9 cellular contexts compared by ENCODE assay signal in genomic region chr6:124961468-124961783, GRCh38. TPM values are rescaled to one million over a fixed set of nuclear protein-coding genes. Genes with fewer than 3 reads are reported as not detected.
DNase-seq lines count a peak whose midpoint lies in the region; ATAC-seq, FAIRE-seq and TF ChIP-seq lines count a peak whose summit lies in the region.
"Had no signal": no experiment of that assay in that cellular context is flagged by ENCODE, and none has a peak within 500 bp of the region (broad histone marks: within the 10 kb centered on the region; RNA-seq: fewer than 3 reads in every experiment).

No MANE protein-coding gene starts in this region.

- H3K27ac ChIP-seq in Peyer's patch, result peak overlapping the region; percentile 73 to 94 (median 87)

- no peaks in the 10 kb centered on the region for H3K9me3 Mint-ChIP-seq in neural crest cell

- peak overlapping the region; percentile 93 for H3K4me3 Mint-ChIP-seq in neural crest cell

- no peak overlapping the region for H3K27ac Mint-ChIP-seq in neural crest cell (ENCODE audit: unreplicated experiment)

- no peaks in the 10 kb centered on the region for H3K27me3 ChIP-seq in Peyer's patch

- no peaks in the 10 kb centered on the region for H3K9me3 ChIP-seq in Peyer's patch

- H3K36me3 Mint-ChIP-seq in neural crest cell (ENCODE audit: low read depth), result no peaks in the 10 kb centered on the region

- no peak for FAIRE-seq in GM19239 (lab: Jason Lieb, UNC)

- H3K27me3 Mint-ChIP-seq in neural crest cell (ENCODE audit: low read depth), result peaks cover 3% of the 10 kb centered on the region

- peak overlapping the region; percentile 81 for H3K4me3 ChIP-seq in AG09309 (ENCODE audit: control insufficient read depth, low read depth, low read length)
- H3K4me3 ChIP-seq in Peyer's patch, result peak overlapping the region; percentile 44 to 85 (median 68)
- H3K4me3 ChIP-seq in epithelial cell of esophagus (ENCODE audit: low read length), result peak overlapping the region; percentile 80

- no peak for TF ChIP-seq POLR2A in Peyer's patch (IDR thresholded peaks at IDR 0.05)

- no peaks in the 10 kb centered on the region for H3K36me3 ChIP-seq in Peyer's patch

- TF ChIP-seq CTCF in AG09309 (IDR thresholded peaks at IDR 0.05; ENCODE audit: control insufficient read depth, insufficient read depth, low read depth, low read length, missing control alignments) (no peak), Peyer's patch (IDR thresholded peaks at IDR 0.05) (no peak), epithelial cell of esophagus (IDR thresholded peaks at IDR 0.05; ENCODE audit: insufficient read depth, low read depth, low read length, missing control alignments) (no peak), neural crest cell (conservative IDR thresholded peaks at IDR 0.05) (no peak)

- DNase-seq in AG09309 (ENCODE audit: low read depth) (no peak), Peyer's patch (no peak), epithelial cell of esophagus (ENCODE audit: low read depth) (no peak), neural crest cell (ENCODE audit: low read depth, low spot score) (no peak), GM19239 (ENCODE audit: insufficient read length, low spot score) (no peak), NCI-H187 (lab: John Stamatoyannopoulos, UW) (no peak)
- DNase-seq: stimulated activated naive CD4-positive, alpha-beta T cell treated with Interleukin-2 at 50 U/mL for 16 hours had no signal

- peaks cover 34% of the 10 kb centered on the region for H3K4me1 Mint-ChIP-seq in neural crest cell

- ATAC-seq in HG03520 (IDR thresholded peaks at IDR 0.05; ENCODE audit: unreplicated experiment), result no peak
- no peak for ATAC-seq in GM19467 (IDR thresholded peaks at IDR 0.05; ENCODE audit: unreplicated experiment)

- H3K4me1 ChIP-seq in Peyer's patch, result peaks cover 0 to 18% (median 0%) of the 10 kb centered on the region in 4 donors

RNA-seq across cellular contexts. Expression of gene RNF217, which starts 0.8 kb away (rescaled TPM):
- total RNA-seq in Peyer's patch (10 to 100 TPM in 3 of 4 donors, 1 to 10 TPM in 1; 7.4 to 60.1 (median 23.5) TPM), neural crest cell (8.4 and 8.7 TPM in 2 replicates)
